Comparison of ENCODE assay signal across 1 cellular context in the genomic region with DNA sequence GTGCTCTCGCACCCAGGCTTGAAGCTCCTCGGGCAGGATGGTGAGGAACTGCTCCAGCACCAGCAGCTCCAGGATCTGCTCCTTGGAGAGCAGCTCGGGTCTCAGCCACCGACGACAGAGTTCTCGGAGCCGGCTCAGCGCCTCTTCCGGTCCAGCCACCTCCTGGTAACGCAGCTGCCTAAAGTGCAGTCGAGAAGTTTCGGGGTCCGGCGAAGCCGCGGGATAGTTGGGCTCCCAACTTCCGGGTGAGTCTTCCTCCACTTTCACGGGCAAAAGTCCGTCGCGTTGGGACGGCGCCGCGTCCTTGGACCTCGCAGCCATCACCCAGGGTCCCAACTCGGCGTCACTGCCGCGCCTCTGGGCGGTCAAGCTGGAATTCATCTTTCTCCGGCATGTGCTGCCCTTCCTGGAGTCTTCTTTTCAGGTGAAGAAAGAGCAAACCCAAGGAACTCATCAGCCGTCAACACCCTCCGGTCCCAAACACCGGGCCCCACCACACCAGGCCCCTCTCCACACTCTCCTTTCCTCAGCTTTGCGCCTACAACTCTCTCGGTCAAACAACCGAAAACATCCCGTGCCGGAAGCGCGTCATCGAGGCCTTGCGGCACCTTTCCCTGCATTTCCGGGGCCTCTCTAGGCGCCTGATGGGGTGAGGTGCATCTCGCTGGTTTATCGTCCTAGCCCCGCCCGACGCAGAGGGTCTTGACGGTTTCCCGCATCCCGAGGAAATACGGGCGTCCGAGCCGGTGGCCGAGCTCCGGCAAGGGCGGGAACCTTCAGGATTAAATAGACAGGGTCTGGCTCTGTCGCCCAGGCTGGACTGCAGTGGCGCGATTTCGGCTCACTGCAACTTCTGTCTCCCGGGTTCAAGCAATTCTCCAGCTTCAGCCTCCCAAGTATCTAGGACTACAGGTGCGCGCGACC.
A peak's percentile ranks its signal among the peaks of the same experiment; 100 is the strongest.
TF ChIP-seq lines count a peak whose summit lies in the region.

Gene ZNF394 (minus strand): TSS at position 569 of the 924 bp plus-strand sequence. CDS start 188 bp downstream, at position 381.

TF ChIP-seq in HepG2, 621 proteins besides CTCF, POLR2A, EP300 and RAD21 (continued from another document and continues in another):
- TF ChIP-seq ZNF549 (CRISPR knock-in tag; IDR thresholded peaks at IDR 0.05) (no peak), JUNB (CRISPR knock-in tag; IDR thresholded peaks at IDR 0.05; ENCODE audit: borderline replicate concordance) (no peak), ZNF816 (CRISPR knock-in tag; IDR thresholded peaks at IDR 0.05; ENCODE audit: borderline replicate concordance) (no peak; the same call in 1 of the 2 replicates), FOXP1 (IDR thresholded peaks at IDR 0.05) (no peak), FOXP1 (CRISPR knock-in tag; IDR thresholded peaks at IDR 0.05) (no peak), TP53 (CRISPR knock-in tag; conservative IDR thresholded peaks at IDR 0.05) (no peak), ATRX (CRISPR knock-in tag; IDR thresholded peaks at IDR 0.05; ENCODE audit: borderline replicate concordance) (no peak), ZNF839 (CRISPR knock-in tag; IDR thresholded peaks at IDR 0.05; ENCODE audit: borderline replicate concordance) (no peak), ZNF3 (CRISPR knock-in tag; IDR thresholded peaks at IDR 0.05) (no peak), ZNF619 (CRISPR knock-in tag; IDR thresholded peaks at IDR 0.05) (no peak), ZFX (CRISPR knock-in tag; IDR thresholded peaks at IDR 0.05; ENCODE audit: low read depth) (peak; percentile 93), EED (CRISPR knock-in tag; IDR thresholded peaks at IDR 0.05) (no peak), ZNF260 (CRISPR knock-in tag; IDR thresholded peaks at IDR 0.05; ENCODE audit: borderline replicate concordance, low read depth) (no peak), GATA4 (IDR thresholded peaks at IDR 0.05; ENCODE audit: borderline replicate concordance, low read depth) (no peak), ARID2 (CRISPR knock-in tag; IDR thresholded peaks at IDR 0.05; ENCODE audit: borderline replicate concordance) (no peak; the same call in 1 of the 2 replicates), CBX1 (IDR thresholded peaks at IDR 0.05; ENCODE audit: low read depth) (no peak), KAT7 (CRISPR knock-in tag; IDR thresholded peaks at IDR 0.05; ENCODE audit: borderline replicate concordance) (no peak; the same call in 1 of the 2 replicates), ZFP37 (CRISPR knock-in tag; IDR thresholded peaks at IDR 0.05; ENCODE audit: borderline replicate concordance) (no peak), NFRKB (IDR thresholded peaks at IDR 0.05) (no peak), MAFG (CRISPR knock-in tag; IDR thresholded peaks at IDR 0.05) (no peak), ZFP36L1 (CRISPR knock-in tag; IDR thresholded peaks at IDR 0.05) (peak; percentile 63; the same call in 1 of the 2 replicates), SIN3B (IDR thresholded peaks at IDR 0.05; ENCODE audit: low read length) (peak; percentile 80), DNMT1 (CRISPR knock-in tag; IDR thresholded peaks at IDR 0.05) (no peak), RBM22 (optimal IDR thresholded peaks at IDR 0.05; ENCODE audit: low read length) (no peak), EZH2 (conservative IDR thresholded peaks at IDR 0.05; ENCODE audit: low read depth, low read length) (no peak), ZKSCAN8 (CRISPR knock-in tag; IDR thresholded peaks at IDR 0.05; ENCODE audit: borderline replicate concordance) (peak; percentile 39; the same call in 1 of the 2 replicates), CCAR2 (optimal IDR thresholded peaks at IDR 0.05; ENCODE audit: low read depth, low read length) (no peak), GATAD1 (CRISPR knock-in tag; IDR thresholded peaks at IDR 0.05) (peak; percentile 98), IKZF4 (CRISPR knock-in tag; IDR thresholded peaks at IDR 0.05; ENCODE audit: borderline replicate concordance, low read depth, not compliant biosample characterization) (peak; percentile 34), MTA1 (CRISPR knock-in tag; IDR thresholded peaks at IDR 0.05; ENCODE audit: borderline replicate concordance) (no peak), ZNF883 (CRISPR knock-in tag; IDR thresholded peaks at IDR 0.05; ENCODE audit: not compliant biosample characterization) (no peak), TFDP2 (CRISPR knock-in tag; IDR thresholded peaks at IDR 0.05) (peak; percentile 50; the same call in 1 of the 2 replicates), ZFP1 (CRISPR knock-in tag; IDR thresholded peaks at IDR 0.05) (0 out of 2 replicates have a peak, but pooled peaks have one; percentile 70), ZNF136 (CRISPR knock-in tag; IDR thresholded peaks at IDR 0.05; ENCODE audit: low read depth) (no peak), KLF9 (CRISPR knock-in tag; IDR thresholded peaks at IDR 0.05; ENCODE audit: low read depth) (peak; percentile 38; the same call in 1 of the 2 replicates), HNRNPH1 (optimal IDR thresholded peaks at IDR 0.05; ENCODE audit: low read depth, low read length) (no peak), BHLHE40 (IDR thresholded peaks at IDR 0.05; ENCODE audit: low read length) (peak; percentile 63), IRF2 (CRISPR knock-in tag; IDR thresholded peaks at IDR 0.05) (peak; percentile 97), MYC (CRISPR knock-in tag; IDR thresholded peaks at IDR 0.05; ENCODE audit: borderline replicate concordance) (peak; percentile 76; the same call in 1 of the 2 replicates), NFKB2 (CRISPR knock-in tag; IDR thresholded peaks at IDR 0.05; ENCODE audit: borderline replicate concordance) (no peak; the same call in 1 of the 2 replicates), HIVEP1 (CRISPR knock-in tag; IDR thresholded peaks at IDR 0.05) (no peak), ZMAT3 (CRISPR knock-in tag; conservative IDR thresholded peaks at IDR 0.05) (no peak; the same call in 1 of the 2 replicates), ZBTB26 (CRISPR knock-in tag; IDR thresholded peaks at IDR 0.05; ENCODE audit: borderline replicate concordance) (0 out of 2 replicates have a peak, but pooled peaks have one; percentile 15), BRCA1 (CRISPR knock-in tag; IDR thresholded peaks at IDR 0.05) (no peak), ZNF333 (CRISPR knock-in tag; IDR thresholded peaks at IDR 0.05; ENCODE audit: borderline replicate concordance) (no peak; the same call in 1 of the 2 replicates), ZNF629 (CRISPR knock-in tag; conservative IDR thresholded peaks at IDR 0.05) (no peak)
- TF ChIP-seq, protein P1, sequence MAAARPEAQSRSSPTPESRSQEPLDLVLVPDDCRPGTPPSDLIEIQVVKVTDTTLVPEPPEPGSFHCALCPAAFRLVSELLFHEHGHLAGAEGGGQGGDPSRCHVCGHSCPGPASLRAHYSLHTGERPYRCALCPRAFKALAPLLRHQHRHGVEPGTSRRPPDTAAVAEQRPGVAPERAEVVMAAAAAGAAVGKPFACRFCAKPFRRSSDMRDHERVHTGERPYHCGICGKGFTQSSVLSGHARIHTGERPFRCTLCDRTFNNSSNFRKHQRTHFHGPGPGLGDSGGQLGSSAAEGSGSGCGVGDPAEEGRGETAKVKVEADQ (CRISPR knock-in tag; IDR thresholded peaks at IDR 0.05; ENCODE audit: borderline replicate concordance), result peak; percentile 88; the same call in 1 of the 2 replicates
- TF ChIP-seq, protein P2, sequence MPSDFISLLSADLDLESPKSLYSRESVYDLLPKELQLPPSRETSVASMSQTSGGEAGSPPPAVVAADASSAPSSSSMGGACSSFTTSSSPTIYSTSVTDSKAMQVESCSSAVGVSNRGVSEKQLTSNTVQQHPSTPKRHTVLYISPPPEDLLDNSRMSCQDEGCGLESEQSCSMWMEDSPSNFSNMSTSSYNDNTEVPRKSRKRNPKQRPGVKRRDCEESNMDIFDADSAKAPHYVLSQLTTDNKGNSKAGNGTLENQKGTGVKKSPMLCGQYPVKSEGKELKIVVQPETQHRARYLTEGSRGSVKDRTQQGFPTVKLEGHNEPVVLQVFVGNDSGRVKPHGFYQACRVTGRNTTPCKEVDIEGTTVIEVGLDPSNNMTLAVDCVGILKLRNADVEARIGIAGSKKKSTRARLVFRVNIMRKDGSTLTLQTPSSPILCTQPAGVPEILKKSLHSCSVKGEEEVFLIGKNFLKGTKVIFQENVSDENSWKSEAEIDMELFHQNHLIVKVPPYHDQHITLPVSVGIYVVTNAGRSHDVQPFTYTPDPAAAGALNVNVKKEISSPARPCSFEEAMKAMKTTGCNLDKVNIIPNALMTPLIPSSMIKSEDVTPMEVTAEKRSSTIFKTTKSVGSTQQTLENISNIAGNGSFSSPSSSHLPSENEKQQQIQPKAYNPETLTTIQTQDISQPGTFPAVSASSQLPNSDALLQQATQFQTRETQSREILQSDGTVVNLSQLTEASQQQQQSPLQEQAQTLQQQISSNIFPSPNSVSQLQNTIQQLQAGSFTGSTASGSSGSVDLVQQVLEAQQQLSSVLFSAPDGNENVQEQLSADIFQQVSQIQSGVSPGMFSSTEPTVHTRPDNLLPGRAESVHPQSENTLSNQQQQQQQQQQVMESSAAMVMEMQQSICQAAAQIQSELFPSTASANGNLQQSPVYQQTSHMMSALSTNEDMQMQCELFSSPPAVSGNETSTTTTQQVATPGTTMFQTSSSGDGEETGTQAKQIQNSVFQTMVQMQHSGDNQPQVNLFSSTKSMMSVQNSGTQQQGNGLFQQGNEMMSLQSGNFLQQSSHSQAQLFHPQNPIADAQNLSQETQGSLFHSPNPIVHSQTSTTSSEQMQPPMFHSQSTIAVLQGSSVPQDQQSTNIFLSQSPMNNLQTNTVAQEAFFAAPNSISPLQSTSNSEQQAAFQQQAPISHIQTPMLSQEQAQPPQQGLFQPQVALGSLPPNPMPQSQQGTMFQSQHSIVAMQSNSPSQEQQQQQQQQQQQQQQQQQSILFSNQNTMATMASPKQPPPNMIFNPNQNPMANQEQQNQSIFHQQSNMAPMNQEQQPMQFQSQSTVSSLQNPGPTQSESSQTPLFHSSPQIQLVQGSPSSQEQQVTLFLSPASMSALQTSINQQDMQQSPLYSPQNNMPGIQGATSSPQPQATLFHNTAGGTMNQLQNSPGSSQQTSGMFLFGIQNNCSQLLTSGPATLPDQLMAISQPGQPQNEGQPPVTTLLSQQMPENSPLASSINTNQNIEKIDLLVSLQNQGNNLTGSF (CRISPR knock-in tag; IDR thresholded peaks at IDR 0.05), result no peak; the same call in 1 of the 2 replicates
- TF ChIP-seq, protein P3, sequence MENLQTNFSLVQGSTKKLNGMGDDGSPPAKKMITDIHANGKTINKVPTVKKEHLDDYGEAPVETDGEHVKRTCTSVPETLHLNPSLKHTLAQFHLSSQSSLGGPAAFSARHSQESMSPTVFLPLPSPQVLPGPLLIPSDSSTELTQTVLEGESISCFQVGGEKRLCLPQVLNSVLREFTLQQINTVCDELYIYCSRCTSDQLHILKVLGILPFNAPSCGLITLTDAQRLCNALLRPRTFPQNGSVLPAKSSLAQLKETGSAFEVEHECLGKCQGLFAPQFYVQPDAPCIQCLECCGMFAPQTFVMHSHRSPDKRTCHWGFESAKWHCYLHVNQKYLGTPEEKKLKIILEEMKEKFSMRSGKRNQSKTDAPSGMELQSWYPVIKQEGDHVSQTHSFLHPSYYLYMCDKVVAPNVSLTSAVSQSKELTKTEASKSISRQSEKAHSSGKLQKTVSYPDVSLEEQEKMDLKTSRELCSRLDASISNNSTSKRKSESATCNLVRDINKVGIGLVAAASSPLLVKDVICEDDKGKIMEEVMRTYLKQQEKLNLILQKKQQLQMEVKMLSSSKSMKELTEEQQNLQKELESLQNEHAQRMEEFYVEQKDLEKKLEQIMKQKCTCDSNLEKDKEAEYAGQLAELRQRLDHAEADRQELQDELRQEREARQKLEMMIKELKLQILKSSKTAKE (CRISPR knock-in tag; IDR thresholded peaks at IDR 0.05; ENCODE audit: borderline replicate concordance), result no peak
- TF ChIP-seq, protein P4, sequence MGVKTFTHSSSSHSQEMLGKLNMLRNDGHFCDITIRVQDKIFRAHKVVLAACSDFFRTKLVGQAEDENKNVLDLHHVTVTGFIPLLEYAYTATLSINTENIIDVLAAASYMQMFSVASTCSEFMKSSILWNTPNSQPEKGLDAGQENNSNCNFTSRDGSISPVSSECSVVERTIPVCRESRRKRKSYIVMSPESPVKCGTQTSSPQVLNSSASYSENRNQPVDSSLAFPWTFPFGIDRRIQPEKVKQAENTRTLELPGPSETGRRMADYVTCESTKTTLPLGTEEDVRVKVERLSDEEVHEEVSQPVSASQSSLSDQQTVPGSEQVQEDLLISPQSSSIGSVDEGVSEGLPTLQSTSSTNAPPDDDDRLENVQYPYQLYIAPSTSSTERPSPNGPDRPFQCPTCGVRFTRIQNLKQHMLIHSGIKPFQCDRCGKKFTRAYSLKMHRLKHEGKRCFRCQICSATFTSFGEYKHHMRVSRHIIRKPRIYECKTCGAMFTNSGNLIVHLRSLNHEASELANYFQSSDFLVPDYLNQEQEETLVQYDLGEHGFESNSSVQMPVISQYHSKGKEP (CRISPR knock-in tag; IDR thresholded peaks at IDR 0.05), result peak; percentile 67; the same call in 1 of the 2 replicates
- TF ChIP-seq, protein P5, sequence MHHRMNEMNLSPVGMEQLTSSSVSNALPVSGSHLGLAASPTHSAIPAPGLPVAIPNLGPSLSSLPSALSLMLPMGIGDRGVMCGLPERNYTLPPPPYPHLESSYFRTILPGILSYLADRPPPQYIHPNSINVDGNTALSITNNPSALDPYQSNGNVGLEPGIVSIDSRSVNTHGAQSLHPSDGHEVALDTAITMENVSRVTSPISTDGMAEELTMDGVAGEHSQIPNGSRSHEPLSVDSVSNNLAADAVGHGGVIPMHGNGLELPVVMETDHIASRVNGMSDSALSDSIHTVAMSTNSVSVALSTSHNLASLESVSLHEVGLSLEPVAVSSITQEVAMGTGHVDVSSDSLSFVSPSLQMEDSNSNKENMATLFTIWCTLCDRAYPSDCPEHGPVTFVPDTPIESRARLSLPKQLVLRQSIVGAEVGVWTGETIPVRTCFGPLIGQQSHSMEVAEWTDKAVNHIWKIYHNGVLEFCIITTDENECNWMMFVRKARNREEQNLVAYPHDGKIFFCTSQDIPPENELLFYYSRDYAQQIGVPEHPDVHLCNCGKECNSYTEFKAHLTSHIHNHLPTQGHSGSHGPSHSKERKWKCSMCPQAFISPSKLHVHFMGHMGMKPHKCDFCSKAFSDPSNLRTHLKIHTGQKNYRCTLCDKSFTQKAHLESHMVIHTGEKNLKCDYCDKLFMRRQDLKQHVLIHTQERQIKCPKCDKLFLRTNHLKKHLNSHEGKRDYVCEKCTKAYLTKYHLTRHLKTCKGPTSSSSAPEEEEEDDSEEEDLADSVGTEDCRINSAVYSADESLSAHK (CRISPR knock-in tag; IDR thresholded peaks at IDR 0.05; ENCODE audit: borderline replicate concordance), result 0 out of 2 replicates have a peak, but pooled peaks have one; percentile 28
